In genomic region chr3:63975705-63976104, GRCh38 we compare ENCODE assay signal across 1 cellular context.
TF ChIP-seq lines count a peak whose summit lies in the region.

No MANE protein-coding gene starts in this region.

TF ChIP-seq in K562, 482 proteins besides CTCF, POLR2A, EP300 and RAD21 (continued from another document):
- TF ChIP-seq GTF2B (IDR thresholded peaks at IDR 0.05; ENCODE audit: extremely low read depth, insufficient read length) (no peak), RNF219 (CRISPR knock-in tag; IDR thresholded peaks at IDR 0.05) (no peak), ZNF134 (CRISPR knock-in tag; conservative IDR thresholded peaks at IDR 0.05) (no peak)
